In the genomic region with DNA sequence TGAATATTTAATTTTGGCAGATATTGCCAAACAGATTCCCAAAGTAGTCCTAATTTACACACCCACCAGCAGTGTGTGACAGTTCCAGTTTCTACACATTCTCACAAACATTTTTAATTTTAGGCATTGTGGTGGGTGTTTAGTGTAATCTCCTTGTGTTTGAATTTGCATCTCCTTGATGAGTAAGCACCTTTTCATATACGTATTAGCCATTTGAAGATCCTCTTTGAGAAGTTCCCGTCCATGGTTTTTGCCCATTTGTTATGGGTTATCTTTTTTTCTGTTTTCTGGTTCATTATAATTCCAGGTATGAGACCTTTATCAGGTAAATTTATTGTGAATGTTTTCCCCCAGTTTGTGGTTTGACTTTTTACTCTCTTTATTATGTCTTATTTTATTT, we compare ENCODE assay signal across 1 cellular context.
TF ChIP-seq lines count a peak whose summit lies in the region.

No MANE protein-coding gene starts in this region.

TF ChIP-seq in HCT116, 20 proteins besides CTCF, POLR2A, EP300 and RAD21:
- TF ChIP-seq CEBPB (IDR thresholded peaks at IDR 0.05; ENCODE audit: low read depth) (no peak), POLR2AphosphoS5 (IDR thresholded peaks at IDR 0.05; ENCODE audit: low read depth, low read length) (no peak), FOSL1 (IDR thresholded peaks at IDR 0.05; ENCODE audit: low read depth) (no peak), EGR1 (IDR thresholded peaks at IDR 0.05; ENCODE audit: low read depth) (no peak), EZH2 (IDR thresholded peaks at IDR 0.05) (no peak), JUND (IDR thresholded peaks at IDR 0.05) (no peak), YY1 (IDR thresholded peaks at IDR 0.05; ENCODE audit: extremely low read depth, insufficient replicate concordance, low read depth, low read length) (no peak), CBX3 (IDR thresholded peaks at IDR 0.05; ENCODE audit: low read depth) (no peak), TCF7L2 (IDR thresholded peaks at IDR 0.05; ENCODE audit: borderline replicate concordance, extremely low read depth, insufficient read depth, insufficient read length) (no peak), SRF (IDR thresholded peaks at IDR 0.05; ENCODE audit: low read depth) (no peak), SIN3A (IDR thresholded peaks at IDR 0.05; ENCODE audit: low read depth) (no peak), EZH2phosphoT487 (IDR thresholded peaks at IDR 0.05; ENCODE audit: borderline replicate concordance) (no peak), ELF1 (IDR thresholded peaks at IDR 0.05; ENCODE audit: borderline replicate concordance, low read depth) (no peak), SP1 (IDR thresholded peaks at IDR 0.05; ENCODE audit: low read depth) (no peak), ZNF274 (IDR thresholded peaks at IDR 0.05; ENCODE audit: low read depth, low read length) (no peak)
- TF ChIP-seq, protein P1, sequence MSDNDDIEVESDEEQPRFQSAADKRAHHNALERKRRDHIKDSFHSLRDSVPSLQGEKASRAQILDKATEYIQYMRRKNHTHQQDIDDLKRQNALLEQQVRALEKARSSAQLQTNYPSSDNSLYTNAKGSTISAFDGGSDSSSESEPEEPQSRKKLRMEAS (IDR thresholded peaks at IDR 0.05) = no peak
- TF ChIP-seq, protein P2, sequence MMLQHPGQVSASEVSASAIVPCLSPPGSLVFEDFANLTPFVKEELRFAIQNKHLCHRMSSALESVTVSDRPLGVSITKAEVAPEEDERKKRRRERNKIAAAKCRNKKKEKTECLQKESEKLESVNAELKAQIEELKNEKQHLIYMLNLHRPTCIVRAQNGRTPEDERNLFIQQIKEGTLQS (IDR thresholded peaks at IDR 0.05) = no peak
- TF ChIP-seq, protein P3, sequence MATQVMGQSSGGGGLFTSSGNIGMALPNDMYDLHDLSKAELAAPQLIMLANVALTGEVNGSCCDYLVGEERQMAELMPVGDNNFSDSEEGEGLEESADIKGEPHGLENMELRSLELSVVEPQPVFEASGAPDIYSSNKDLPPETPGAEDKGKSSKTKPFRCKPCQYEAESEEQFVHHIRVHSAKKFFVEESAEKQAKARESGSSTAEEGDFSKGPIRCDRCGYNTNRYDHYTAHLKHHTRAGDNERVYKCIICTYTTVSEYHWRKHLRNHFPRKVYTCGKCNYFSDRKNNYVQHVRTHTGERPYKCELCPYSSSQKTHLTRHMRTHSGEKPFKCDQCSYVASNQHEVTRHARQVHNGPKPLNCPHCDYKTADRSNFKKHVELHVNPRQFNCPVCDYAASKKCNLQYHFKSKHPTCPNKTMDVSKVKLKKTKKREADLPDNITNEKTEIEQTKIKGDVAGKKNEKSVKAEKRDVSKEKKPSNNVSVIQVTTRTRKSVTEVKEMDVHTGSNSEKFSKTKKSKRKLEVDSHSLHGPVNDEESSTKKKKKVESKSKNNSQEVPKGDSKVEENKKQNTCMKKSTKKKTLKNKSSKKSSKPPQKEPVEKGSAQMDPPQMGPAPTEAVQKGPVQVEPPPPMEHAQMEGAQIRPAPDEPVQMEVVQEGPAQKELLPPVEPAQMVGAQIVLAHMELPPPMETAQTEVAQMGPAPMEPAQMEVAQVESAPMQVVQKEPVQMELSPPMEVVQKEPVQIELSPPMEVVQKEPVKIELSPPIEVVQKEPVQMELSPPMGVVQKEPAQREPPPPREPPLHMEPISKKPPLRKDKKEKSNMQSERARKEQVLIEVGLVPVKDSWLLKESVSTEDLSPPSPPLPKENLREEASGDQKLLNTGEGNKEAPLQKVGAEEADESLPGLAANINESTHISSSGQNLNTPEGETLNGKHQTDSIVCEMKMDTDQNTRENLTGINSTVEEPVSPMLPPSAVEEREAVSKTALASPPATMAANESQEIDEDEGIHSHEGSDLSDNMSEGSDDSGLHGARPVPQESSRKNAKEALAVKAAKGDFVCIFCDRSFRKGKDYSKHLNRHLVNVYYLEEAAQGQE (IDR thresholded peaks at IDR 0.05; ENCODE audit: low read depth) = no peak
- TF ChIP-seq, protein P4, sequence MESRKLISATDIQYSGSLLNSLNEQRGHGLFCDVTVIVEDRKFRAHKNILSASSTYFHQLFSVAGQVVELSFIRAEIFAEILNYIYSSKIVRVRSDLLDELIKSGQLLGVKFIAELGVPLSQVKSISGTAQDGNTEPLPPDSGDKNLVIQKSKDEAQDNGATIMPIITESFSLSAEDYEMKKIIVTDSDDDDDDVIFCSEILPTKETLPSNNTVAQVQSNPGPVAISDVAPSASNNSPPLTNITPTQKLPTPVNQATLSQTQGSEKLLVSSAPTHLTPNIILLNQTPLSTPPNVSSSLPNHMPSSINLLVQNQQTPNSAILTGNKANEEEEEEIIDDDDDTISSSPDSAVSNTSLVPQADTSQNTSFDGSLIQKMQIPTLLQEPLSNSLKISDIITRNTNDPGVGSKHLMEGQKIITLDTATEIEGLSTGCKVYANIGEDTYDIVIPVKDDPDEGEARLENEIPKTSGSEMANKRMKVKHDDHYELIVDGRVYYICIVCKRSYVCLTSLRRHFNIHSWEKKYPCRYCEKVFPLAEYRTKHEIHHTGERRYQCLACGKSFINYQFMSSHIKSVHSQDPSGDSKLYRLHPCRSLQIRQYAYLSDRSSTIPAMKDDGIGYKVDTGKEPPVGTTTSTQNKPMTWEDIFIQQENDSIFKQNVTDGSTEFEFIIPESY (IDR thresholded peaks at IDR 0.05; ENCODE audit: extremely low read depth, insufficient replicate concordance, low read length) = no peak
